Comparison of ENCODE assay signal across 8 cellular contexts in genomic region chr1:235910357-235911299, GRCh38. TPM values are rescaled to one million over a fixed set of nuclear protein-coding genes. Genes with fewer than 3 reads are reported as not detected.
A peak's percentile ranks its signal among the peaks of the same experiment; 100 is the strongest.
DNase-seq lines count a peak whose midpoint lies in the region; ATAC-seq, FAIRE-seq and TF ChIP-seq lines count a peak whose summit lies in the region.

No MANE protein-coding gene starts in this region.

- no peak for TF ChIP-seq CTCF in heart right ventricle (IDR thresholded peaks at IDR 0.05)

- no peak overlapping the region for H3K4me3 ChIP-seq in heart right ventricle

- FAIRE-seq in HTR-8/SVneo (lab: Jason Lieb, UNC) = peak; percentile 69
- no peak for FAIRE-seq in GM12892 (lab: Jason Lieb, UNC)

- ATAC-seq in heart right ventricle (peak; percentile 23 to 93 (median 57)), HG03095 (IDR thresholded peaks at IDR 0.05; ENCODE audit: unreplicated experiment) (no peak), GM21381 (IDR thresholded peaks at IDR 0.05; ENCODE audit: unreplicated experiment) (no peak)

- DNase-seq in DMS53 treated with DMSO at 0.1 percent for 48 hours (lab: John Stamatoyannopoulos, UW; ENCODE audit: unreplicated experiment) = peak; percentile 59
- peak; percentile 82 for DNase-seq in HTR-8/SVneo (ENCODE audit: insufficient read length, low spot score)
- peak; percentile 23 for DNase-seq in activated naive CD4-positive, alpha-beta T cell treated with anti-CD3 and anti-CD28 coated beads, Interleukin-2, amount 50 U/mL, for 16 hours
- DNase-seq in heart right ventricle = no peak
- DNase-seq in stimulated activated CD4-positive, alpha-beta T cell treated with anti-CD3 and anti-CD28 coated beads, Interleukin-2, amount 100 ng/mL, for 4 hours (ENCODE audit: low read depth) = peak; percentile 26
- no peak for DNase-seq in GM12892 (ENCODE audit: insufficient read length)

- intact Hi-C loops in heart right ventricle (cut with DNase I) = loop anchor here in 3 of 10 donors (5.0 to 10.0 kb wide), 3 partner anchors 43 to 64 kb away; partner anchors contain the start of gene LYST (in 2 of the 3)

- 58 to 60% methylated on average over 8 of the region's 8 CpGs for WGBS in heart right ventricle, 2 donors

- peak overlapping the region in 3 of 10 donors; percentile 31 to 61 (median 34) for H3K27ac ChIP-seq in heart right ventricle

- no peaks in the 10 kb centered on the region for H3K27me3 ChIP-seq in heart right ventricle

- no peaks in the 10 kb centered on the region for H3K9me3 ChIP-seq in heart right ventricle

- TF ChIP-seq POLR2A in GM12892 (IDR thresholded peaks at IDR 0.05; ENCODE audit: low read depth, low read length) = no peak

- H3K36me3 ChIP-seq in heart right ventricle = no peaks in the 10 kb centered on the region

- H3K4me1 ChIP-seq in heart right ventricle = peaks cover 0 to 24% (median 0%) of the 10 kb centered on the region in 9 donors

RNA-seq across cellular contexts. Expression of gene LYST, which starts 43.9 kb away (rescaled TPM):
- total RNA-seq in heart right ventricle = 10 to 100 TPM in 8 of 10 donors, 1 to 10 TPM in 2; 6.3 to 13.6 (median 10.7) TPM
- polyA plus RNA-seq in heart right ventricle = 1 to 10 TPM; 3.3 to 7.2 TPM
- 7.9 TPM for polyA plus RNA-seq in GM12892 (2012; ENCODE audit: missing spikeins)

Comparison
In these comparisons a context has a peak if more than half of its experiments do, and no peak if none do; other contexts are left out.
1. DNase-seq: peak in DMS53 treated with DMSO at 0.1 percent for 48 hours (single experiment), HTR-8/SVneo (single experiment), activated naive CD4-positive, alpha-beta T cell treated with anti-CD3 and anti-CD28 coated beads, Interleukin-2, amount 50 U/mL, for 16 hours (single experiment) and stimulated activated CD4-positive, alpha-beta T cell treated with anti-CD3 and anti-CD28 coated beads, Interleukin-2, amount 100 ng/mL, for 4 hours (single experiment); none in heart right ventricle (0 of 2) and GM12892 (single experiment).
2. ATAC-seq: peak in heart right ventricle (8 of 8); none in HG03095 (single experiment) and GM21381 (single experiment).